1 cellular context compared by ENCODE assay signal in genomic region chr15:72216079-72216478, GRCh38.
TF ChIP-seq lines count a peak whose summit lies in the region.

No MANE protein-coding gene starts in this region.

TF ChIP-seq in HepG2, 621 proteins besides CTCF, POLR2A, EP300 and RAD21:
- TF ChIP-seq ZNF780A (CRISPR knock-in tag; IDR thresholded peaks at IDR 0.05) (no peak), MED8 (CRISPR knock-in tag; IDR thresholded peaks at IDR 0.05; ENCODE audit: insufficient replicate concordance) (no peak), HINFP (CRISPR knock-in tag; IDR thresholded peaks at IDR 0.05; ENCODE audit: low read depth) (no peak), THAP11 (CRISPR knock-in tag; IDR thresholded peaks at IDR 0.05) (no peak), FLYWCH1 (CRISPR knock-in tag; IDR thresholded peaks at IDR 0.05) (no peak), ARID5B (CRISPR knock-in tag; IDR thresholded peaks at IDR 0.05) (no peak), NFIB (CRISPR knock-in tag; IDR thresholded peaks at IDR 0.05; ENCODE audit: borderline replicate concordance) (no peak), ZMAT5 (CRISPR knock-in tag; IDR thresholded peaks at IDR 0.05; ENCODE audit: borderline replicate concordance, low read depth) (no peak), ZNF562 (CRISPR knock-in tag; IDR thresholded peaks at IDR 0.05; ENCODE audit: borderline replicate concordance) (no peak), HNF4A (CRISPR knock-in tag; IDR thresholded peaks at IDR 0.05) (peak; percentile 11; the same call in 1 of the 2 replicates), MTA1 (CRISPR knock-in tag; IDR thresholded peaks at IDR 0.05; ENCODE audit: borderline replicate concordance) (no peak), ZNF768 (CRISPR knock-in tag; IDR thresholded peaks at IDR 0.05) (no peak), CEBPG (CRISPR knock-in tag; IDR thresholded peaks at IDR 0.05) (peak; percentile 50; the same call in 1 of the 2 replicates), ZNF510 (CRISPR knock-in tag; IDR thresholded peaks at IDR 0.05; ENCODE audit: low read depth) (no peak), NFKBIZ (CRISPR knock-in tag; IDR thresholded peaks at IDR 0.05) (no peak), ZNF274 (CRISPR knock-in tag; IDR thresholded peaks at IDR 0.05) (no peak), ZNF558 (CRISPR knock-in tag; IDR thresholded peaks at IDR 0.05; ENCODE audit: borderline replicate concordance) (no peak), RBFOX2 (IDR thresholded peaks at IDR 0.05; ENCODE audit: low read depth, low read length) (0 out of 2 replicates have a peak, but pooled peaks have one; percentile 19), KMT2B (CRISPR knock-in tag; IDR thresholded peaks at IDR 0.05) (no peak)
- TF ChIP-seq, protein P1, sequence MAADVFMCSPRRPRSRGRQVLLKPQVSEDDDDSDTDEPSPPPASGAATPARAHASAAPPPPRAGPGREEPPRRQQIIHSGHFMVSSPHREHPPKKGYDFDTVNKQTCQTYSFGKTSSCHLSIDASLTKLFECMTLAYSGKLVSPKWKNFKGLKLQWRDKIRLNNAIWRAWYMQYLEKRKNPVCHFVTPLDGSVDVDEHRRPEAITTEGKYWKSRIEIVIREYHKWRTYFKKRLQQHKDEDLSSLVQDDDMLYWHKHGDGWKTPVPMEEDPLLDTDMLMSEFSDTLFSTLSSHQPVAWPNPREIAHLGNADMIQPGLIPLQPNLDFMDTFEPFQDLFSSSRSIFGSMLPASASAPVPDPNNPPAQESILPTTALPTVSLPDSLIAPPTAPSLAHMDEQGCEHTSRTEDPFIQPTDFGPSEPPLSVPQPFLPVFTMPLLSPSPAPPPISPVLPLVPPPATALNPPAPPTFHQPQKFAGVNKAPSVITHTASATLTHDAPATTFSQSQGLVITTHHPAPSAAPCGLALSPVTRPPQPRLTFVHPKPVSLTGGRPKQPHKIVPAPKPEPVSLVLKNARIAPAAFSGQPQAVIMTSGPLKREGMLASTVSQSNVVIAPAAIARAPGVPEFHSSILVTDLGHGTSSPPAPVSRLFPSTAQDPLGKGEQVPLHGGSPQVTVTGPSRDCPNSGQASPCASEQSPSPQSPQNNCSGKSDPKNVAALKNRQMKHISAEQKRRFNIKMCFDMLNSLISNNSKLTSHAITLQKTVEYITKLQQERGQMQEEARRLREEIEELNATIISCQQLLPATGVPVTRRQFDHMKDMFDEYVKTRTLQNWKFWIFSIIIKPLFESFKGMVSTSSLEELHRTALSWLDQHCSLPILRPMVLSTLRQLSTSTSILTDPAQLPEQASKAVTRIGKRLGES (CRISPR knock-in tag; IDR thresholded peaks at IDR 0.05; ENCODE audit: borderline replicate concordance), result no peak
- TF ChIP-seq, protein P2, sequence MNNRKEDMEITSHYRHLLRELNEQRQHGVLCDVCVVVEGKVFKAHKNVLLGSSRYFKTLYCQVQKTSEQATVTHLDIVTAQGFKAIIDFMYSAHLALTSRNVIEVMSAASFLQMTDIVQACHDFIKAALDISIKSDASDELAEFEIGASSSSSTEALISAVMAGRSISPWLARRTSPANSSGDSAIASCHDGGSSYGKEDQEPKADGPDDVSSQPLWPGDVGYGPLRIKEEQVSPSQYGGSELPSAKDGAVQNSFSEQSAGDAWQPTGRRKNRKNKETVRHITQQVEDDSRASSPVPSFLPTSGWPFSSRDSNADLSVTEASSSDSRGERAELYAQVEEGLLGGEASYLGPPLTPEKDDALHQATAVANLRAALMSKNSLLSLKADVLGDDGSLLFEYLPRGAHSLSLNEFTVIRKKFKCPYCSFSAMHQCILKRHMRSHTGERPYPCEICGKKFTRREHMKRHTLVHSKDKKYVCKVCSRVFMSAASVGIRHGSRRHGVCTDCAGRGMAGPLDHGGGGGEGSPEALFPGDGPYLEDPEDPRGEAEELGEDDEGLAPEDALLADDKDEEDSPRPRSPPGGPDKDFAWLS (CRISPR knock-in tag; IDR thresholded peaks at IDR 0.05; ENCODE audit: borderline replicate concordance), result no peak
- TF ChIP-seq, protein P3, sequence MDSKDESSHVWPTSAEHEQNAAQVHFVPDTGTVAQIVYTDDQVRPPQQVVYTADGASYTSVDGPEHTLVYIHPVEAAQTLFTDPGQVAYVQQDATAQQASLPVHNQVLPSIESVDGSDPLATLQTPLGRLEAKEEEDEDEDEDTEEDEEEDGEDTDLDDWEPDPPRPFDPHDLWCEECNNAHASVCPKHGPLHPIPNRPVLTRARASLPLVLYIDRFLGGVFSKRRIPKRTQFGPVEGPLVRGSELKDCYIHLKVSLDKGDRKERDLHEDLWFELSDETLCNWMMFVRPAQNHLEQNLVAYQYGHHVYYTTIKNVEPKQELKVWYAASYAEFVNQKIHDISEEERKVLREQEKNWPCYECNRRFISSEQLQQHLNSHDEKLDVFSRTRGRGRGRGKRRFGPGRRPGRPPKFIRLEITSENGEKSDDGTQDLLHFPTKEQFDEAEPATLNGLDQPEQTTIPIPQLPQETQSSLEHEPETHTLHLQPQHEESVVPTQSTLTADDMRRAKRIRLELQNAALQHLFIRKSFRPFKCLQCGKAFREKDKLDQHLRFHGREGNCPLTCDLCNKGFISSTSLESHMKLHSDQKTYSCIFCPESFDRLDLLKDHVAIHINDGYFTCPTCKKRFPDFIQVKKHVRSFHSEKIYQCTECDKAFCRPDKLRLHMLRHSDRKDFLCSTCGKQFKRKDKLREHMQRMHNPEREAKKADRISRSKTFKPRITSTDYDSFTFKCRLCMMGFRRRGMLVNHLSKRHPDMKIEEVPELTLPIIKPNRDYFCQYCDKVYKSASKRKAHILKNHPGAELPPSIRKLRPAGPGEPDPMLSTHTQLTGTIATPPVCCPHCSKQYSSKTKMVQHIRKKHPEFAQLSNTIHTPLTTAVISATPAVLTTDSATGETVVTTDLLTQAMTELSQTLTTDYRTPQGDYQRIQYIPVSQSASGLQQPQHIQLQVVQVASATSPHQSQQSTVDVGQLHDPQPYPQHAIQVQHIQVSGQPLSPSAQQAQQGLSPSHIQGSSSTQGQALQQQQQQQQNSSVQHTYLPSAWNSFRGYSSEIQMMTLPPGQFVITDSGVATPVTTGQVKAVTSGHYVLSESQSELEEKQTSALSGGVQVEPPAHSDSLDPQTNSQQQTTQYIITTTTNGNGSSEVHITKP (CRISPR knock-in tag; IDR thresholded peaks at IDR 0.05; ENCODE audit: low read depth), result no peak
